Comparison of ENCODE assay signal across 8 cellular contexts in the genomic region with DNA sequence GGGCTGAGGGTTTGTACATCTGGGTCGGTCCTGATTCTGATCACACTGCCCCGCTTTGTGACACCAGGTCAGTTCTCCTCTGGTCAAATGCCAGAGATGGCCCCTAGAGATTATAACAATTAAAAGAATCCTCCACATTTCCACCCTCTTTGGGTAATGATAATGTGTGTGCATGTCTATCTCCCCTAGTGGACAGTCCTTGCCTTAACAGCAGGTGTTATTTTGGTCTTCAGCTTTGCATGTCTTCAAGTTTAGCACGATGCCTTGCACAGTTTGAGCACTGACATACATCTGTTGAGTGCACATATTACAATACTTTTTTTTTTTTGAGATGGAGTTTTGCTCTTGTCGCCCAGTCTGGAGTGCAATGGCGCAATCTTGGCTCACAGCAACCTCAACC. TPM values are rescaled to one million over a fixed set of nuclear protein-coding genes. Genes with fewer than 3 reads are reported as not detected.
A peak's percentile ranks its signal among the peaks of the same experiment; 100 is the strongest.
DNase-seq lines count a peak whose midpoint lies in the region; ATAC-seq, FAIRE-seq and TF ChIP-seq lines count a peak whose summit lies in the region.

No MANE protein-coding gene starts in this region.

- peaks cover 2% of the 10 kb centered on the region for H3K27me3 Mint-ChIP-seq in mesothelial cell of epicardium (ENCODE audit: low read depth)

- H3K27me3 ChIP-seq in WERI-Rb-1 (ENCODE audit: insufficient read depth, low read depth, severe bottlenecking), result no peaks in the 10 kb centered on the region
- no peaks in the 10 kb centered on the region for H3K27me3 ChIP-seq in thyroid gland

- H3K4me1 ChIP-seq in thyroid gland, result no peaks in the 10 kb centered on the region

- no peak overlapping the region for H3K27ac Mint-ChIP-seq in mesothelial cell of epicardium

- DNase-seq in GM12891 (ENCODE audit: insufficient read length, low spot score) (peak; percentile 17), WERI-Rb-1 (no peak), mesothelial cell of epicardium (ENCODE audit: low spot score in 2 of 2, unreplicated experiment in 2 of 2) (no peak), NCI-H345 treated with DMSO at 0.1 percent for 48 hours (lab: John Stamatoyannopoulos, UW; ENCODE audit: unreplicated experiment) (no peak), NCI-H748 (lab: John Stamatoyannopoulos, UW; ENCODE audit: unreplicated experiment) (no peak), thyroid gland (no peak)

- no peak overlapping the region for H3K4me3 ChIP-seq in WERI-Rb-1 (ENCODE audit: low read depth, low read length)
- H3K4me3 ChIP-seq in thyroid gland (replicated peaks in 1 of 3), result no peak overlapping the region

- H3K36me3 ChIP-seq in WERI-Rb-1 (no peaks in the 10 kb centered on the region), thyroid gland (no peaks in the 10 kb centered on the region)

- H3K9me3 ChIP-seq in WERI-Rb-1 (ENCODE audit: severe bottlenecking) (no peaks in the 10 kb centered on the region), thyroid gland (no peaks in the 10 kb centered on the region)

- no peak overlapping the region for H3K27ac ChIP-seq in WERI-Rb-1
- no peak overlapping the region for H3K27ac ChIP-seq in thyroid gland

- no peak overlapping the region for H3K4me3 Mint-ChIP-seq in mesothelial cell of epicardium

- ATAC-seq in HG02798 (IDR thresholded peaks at IDR 0.05; ENCODE audit: poor library complexity, unreplicated experiment), result peak; percentile 55
- ATAC-seq in GM21367 (IDR thresholded peaks at IDR 0.05; ENCODE audit: unreplicated experiment), result no peak

- TF ChIP-seq POLR2A in GM12891 (IDR thresholded peaks at IDR 0.05; ENCODE audit: low read depth, low read length) (no peak), thyroid gland (IDR thresholded peaks at IDR 0.05) (no peak)

- no peaks in the 10 kb centered on the region for H3K36me3 Mint-ChIP-seq in mesothelial cell of epicardium

- H3K4me1 Mint-ChIP-seq in mesothelial cell of epicardium, result peaks cover 5% of the 10 kb centered on the region

- FAIRE-seq in GM12891 (lab: Jason Lieb, UNC), result peak; percentile 86

- intact Hi-C loops in thyroid gland (cut with DNase I), result no loop called here

- 89 to 94% methylated on average over 5 of the region's 5 CpGs for WGBS in thyroid gland, 2 donors

- TF ChIP-seq CTCF in WERI-Rb-1 (IDR thresholded peaks at IDR 0.05; ENCODE audit: low read depth, low read length), result peak; percentile 71
- peak; percentile 40 for TF ChIP-seq CTCF in mesothelial cell of epicardium (IDR thresholded peaks at IDR 0.05; ENCODE audit: unreplicated experiment)
- peak in 2 of 6 experiments; percentile 12 to 15 for TF ChIP-seq CTCF in thyroid gland (IDR thresholded peaks at IDR 0.05)

- H3K9me3 Mint-ChIP-seq in mesothelial cell of epicardium, result no peaks in the 10 kb centered on the region

TF ChIP-seq in GM12891, 5 proteins besides CTCF, POLR2A, EP300 and RAD21:
- no peak for TF ChIP-seq PAX5 (IDR thresholded peaks at IDR 0.05; ENCODE audit: insufficient read depth, low read length, severe bottlenecking)

RNA-seq across cellular contexts. Expression of a gene that starts 25.7 kb away (rescaled TPM):
- 165 TPM for polyA plus RNA-seq in GM12891 (2012; ENCODE audit: low read depth, missing spikeins)
- 82.5 to 85.1 TPM (median 83.0 TPM) in 3 replicates for total RNA-seq in mesothelial cell of epicardium
- total RNA-seq in thyroid gland, result 100 to 1,000 TPM in 3 of 4 donors, 10 to 100 TPM in 1; 98.7 to 129 (median 119) TPM
